Comparison of ENCODE assay signal across 1 cellular context in the genomic region with DNA sequence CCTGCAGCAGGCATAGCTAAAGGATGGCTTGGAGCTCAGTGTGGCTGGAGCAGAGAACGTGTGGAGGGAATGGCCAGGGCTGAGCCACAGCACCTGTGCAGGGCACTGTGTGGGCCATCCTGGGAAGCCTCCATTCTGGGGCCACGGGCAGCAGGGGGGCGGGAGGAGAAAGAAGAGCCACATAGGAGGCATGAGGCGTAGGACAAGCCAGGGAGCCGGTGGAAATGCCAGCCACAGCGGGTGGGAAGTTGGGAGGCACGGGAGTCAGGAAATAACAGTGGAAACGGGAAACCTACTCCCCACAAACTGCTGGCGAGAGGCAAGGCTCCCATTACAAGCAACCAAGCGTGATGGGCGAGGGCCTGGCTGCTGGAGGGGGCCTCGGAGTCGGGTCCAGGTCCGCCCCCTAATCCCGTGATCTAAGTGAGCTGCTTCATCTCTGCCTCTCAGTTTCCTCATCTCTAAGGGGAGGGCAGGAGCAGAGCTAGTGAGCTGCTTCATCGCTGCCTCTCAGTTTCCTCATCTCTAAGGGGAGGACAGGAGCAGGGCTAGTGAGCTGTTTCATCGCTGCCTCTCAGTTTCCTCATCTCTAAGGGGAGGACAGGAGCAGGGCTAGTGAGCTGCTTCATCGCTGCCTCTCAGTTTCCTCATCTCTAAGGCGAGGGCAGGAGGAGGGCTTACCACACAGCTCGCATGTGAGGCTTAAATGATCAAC.
TF ChIP-seq lines count a peak whose summit lies in the region.

No MANE protein-coding gene starts in this region.

TF ChIP-seq in HepG2, 621 proteins besides CTCF, POLR2A, EP300 and RAD21 (continues in another document):
- TF ChIP-seq, protein P1, sequence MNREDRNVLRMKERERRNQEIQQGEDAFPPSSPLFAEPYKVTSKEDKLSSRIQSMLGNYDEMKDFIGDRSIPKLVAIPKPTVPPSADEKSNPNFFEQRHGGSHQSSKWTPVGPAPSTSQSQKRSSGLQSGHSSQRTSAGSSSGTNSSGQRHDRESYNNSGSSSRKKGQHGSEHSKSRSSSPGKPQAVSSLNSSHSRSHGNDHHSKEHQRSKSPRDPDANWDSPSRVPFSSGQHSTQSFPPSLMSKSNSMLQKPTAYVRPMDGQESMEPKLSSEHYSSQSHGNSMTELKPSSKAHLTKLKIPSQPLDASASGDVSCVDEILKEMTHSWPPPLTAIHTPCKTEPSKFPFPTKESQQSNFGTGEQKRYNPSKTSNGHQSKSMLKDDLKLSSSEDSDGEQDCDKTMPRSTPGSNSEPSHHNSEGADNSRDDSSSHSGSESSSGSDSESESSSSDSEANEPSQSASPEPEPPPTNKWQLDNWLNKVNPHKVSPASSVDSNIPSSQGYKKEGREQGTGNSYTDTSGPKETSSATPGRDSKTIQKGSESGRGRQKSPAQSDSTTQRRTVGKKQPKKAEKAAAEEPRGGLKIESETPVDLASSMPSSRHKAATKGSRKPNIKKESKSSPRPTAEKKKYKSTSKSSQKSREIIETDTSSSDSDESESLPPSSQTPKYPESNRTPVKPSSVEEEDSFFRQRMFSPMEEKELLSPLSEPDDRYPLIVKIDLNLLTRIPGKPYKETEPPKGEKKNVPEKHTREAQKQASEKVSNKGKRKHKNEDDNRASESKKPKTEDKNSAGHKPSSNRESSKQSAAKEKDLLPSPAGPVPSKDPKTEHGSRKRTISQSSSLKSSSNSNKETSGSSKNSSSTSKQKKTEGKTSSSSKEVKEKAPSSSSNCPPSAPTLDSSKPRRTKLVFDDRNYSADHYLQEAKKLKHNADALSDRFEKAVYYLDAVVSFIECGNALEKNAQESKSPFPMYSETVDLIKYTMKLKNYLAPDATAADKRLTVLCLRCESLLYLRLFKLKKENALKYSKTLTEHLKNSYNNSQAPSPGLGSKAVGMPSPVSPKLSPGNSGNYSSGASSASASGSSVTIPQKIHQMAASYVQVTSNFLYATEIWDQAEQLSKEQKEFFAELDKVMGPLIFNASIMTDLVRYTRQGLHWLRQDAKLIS (CRISPR knock-in tag; IDR thresholded peaks at IDR 0.05) = no peak
- no peak for TF ChIP-seq ZBTB21 (CRISPR knock-in tag; IDR thresholded peaks at IDR 0.05)
- TF ChIP-seq, protein P2, sequence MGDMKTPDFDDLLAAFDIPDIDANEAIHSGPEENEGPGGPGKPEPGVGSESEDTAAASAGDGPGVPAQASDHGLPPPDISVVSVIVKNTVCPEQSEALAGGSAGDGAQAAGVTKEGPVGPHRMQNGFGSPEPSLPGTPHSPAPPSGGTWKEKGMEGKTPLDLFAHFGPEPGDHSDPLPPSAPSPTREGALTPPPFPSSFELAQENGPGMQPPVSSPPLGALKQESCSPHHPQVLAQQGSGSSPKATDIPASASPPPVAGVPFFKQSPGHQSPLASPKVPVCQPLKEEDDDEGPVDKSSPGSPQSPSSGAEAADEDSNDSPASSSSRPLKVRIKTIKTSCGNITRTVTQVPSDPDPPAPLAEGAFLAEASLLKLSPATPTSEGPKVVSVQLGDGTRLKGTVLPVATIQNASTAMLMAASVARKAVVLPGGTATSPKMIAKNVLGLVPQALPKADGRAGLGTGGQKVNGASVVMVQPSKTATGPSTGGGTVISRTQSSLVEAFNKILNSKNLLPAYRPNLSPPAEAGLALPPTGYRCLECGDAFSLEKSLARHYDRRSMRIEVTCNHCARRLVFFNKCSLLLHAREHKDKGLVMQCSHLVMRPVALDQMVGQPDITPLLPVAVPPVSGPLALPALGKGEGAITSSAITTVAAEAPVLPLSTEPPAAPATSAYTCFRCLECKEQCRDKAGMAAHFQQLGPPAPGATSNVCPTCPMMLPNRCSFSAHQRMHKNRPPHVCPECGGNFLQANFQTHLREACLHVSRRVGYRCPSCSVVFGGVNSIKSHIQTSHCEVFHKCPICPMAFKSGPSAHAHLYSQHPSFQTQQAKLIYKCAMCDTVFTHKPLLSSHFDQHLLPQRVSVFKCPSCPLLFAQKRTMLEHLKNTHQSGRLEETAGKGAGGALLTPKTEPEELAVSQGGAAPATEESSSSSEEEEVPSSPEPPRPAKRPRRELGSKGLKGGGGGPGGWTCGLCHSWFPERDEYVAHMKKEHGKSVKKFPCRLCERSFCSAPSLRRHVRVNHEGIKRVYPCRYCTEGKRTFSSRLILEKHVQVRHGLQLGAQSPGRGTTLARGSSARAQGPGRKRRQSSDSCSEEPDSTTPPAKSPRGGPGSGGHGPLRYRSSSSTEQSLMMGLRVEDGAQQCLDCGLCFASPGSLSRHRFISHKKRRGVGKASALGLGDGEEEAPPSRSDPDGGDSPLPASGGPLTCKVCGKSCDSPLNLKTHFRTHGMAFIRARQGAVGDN (CRISPR knock-in tag; IDR thresholded peaks at IDR 0.05) = peak; percentile 60
- no peak for TF ChIP-seq TSC22D2 (CRISPR knock-in tag; IDR thresholded peaks at IDR 0.05; ENCODE audit: borderline replicate concordance)
- TF ChIP-seq, protein P3, sequence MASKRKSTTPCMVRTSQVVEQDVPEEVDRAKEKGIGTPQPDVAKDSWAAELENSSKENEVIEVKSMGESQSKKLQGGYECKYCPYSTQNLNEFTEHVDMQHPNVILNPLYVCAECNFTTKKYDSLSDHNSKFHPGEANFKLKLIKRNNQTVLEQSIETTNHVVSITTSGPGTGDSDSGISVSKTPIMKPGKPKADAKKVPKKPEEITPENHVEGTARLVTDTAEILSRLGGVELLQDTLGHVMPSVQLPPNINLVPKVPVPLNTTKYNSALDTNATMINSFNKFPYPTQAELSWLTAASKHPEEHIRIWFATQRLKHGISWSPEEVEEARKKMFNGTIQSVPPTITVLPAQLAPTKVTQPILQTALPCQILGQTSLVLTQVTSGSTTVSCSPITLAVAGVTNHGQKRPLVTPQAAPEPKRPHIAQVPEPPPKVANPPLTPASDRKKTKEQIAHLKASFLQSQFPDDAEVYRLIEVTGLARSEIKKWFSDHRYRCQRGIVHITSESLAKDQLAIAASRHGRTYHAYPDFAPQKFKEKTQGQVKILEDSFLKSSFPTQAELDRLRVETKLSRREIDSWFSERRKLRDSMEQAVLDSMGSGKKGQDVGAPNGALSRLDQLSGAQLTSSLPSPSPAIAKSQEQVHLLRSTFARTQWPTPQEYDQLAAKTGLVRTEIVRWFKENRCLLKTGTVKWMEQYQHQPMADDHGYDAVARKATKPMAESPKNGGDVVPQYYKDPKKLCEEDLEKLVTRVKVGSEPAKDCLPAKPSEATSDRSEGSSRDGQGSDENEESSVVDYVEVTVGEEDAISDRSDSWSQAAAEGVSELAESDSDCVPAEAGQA (IDR thresholded peaks at IDR 0.05; ENCODE audit: low read depth) = no peak
- TF ChIP-seq, protein P3 (CRISPR knock-in tag; IDR thresholded peaks at IDR 0.05; ENCODE audit: borderline replicate concordance) = no peak
- no peak for TF ChIP-seq PHB2 (IDR thresholded peaks at IDR 0.05; ENCODE audit: partially characterized antibody)
- TF ChIP-seq GABPB1 (CRISPR knock-in tag; IDR thresholded peaks at IDR 0.05) = no peak
- no peak for TF ChIP-seq CAMTA2 (CRISPR knock-in tag; IDR thresholded peaks at IDR 0.05; ENCODE audit: borderline replicate concordance)
- TF ChIP-seq TAF1 (CRISPR knock-in tag; IDR thresholded peaks at IDR 0.05) = no peak
- 0 out of 2 replicates have a peak, but pooled peaks have one; percentile 38 for TF ChIP-seq ZNF430 (CRISPR knock-in tag; IDR thresholded peaks at IDR 0.05)
- no peak for TF ChIP-seq ZZZ3 (CRISPR knock-in tag; IDR thresholded peaks at IDR 0.05; ENCODE audit: borderline replicate concordance)
- TF ChIP-seq, protein P4, sequence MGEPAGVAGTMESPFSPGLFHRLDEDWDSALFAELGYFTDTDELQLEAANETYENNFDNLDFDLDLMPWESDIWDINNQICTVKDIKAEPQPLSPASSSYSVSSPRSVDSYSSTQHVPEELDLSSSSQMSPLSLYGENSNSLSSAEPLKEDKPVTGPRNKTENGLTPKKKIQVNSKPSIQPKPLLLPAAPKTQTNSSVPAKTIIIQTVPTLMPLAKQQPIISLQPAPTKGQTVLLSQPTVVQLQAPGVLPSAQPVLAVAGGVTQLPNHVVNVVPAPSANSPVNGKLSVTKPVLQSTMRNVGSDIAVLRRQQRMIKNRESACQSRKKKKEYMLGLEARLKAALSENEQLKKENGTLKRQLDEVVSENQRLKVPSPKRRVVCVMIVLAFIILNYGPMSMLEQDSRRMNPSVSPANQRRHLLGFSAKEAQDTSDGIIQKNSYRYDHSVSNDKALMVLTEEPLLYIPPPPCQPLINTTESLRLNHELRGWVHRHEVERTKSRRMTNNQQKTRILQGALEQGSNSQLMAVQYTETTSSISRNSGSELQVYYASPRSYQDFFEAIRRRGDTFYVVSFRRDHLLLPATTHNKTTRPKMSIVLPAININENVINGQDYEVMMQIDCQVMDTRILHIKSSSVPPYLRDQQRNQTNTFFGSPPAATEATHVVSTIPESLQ (CRISPR knock-in tag; conservative IDR thresholded peaks at IDR 0.05) = no peak
- no peak for TF ChIP-seq GLI4 (CRISPR knock-in tag; IDR thresholded peaks at IDR 0.05; ENCODE audit: borderline replicate concordance)
- TF ChIP-seq, protein P5, sequence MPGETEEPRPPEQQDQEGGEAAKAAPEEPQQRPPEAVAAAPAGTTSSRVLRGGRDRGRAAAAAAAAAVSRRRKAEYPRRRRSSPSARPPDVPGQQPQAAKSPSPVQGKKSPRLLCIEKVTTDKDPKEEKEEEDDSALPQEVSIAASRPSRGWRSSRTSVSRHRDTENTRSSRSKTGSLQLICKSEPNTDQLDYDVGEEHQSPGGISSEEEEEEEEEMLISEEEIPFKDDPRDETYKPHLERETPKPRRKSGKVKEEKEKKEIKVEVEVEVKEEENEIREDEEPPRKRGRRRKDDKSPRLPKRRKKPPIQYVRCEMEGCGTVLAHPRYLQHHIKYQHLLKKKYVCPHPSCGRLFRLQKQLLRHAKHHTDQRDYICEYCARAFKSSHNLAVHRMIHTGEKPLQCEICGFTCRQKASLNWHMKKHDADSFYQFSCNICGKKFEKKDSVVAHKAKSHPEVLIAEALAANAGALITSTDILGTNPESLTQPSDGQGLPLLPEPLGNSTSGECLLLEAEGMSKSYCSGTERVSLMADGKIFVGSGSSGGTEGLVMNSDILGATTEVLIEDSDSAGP (CRISPR knock-in tag; IDR thresholded peaks at IDR 0.05; ENCODE audit: borderline replicate concordance) = peak; percentile 43; the same call in 1 of the 2 replicates
- no peak for TF ChIP-seq ZNF709 (CRISPR knock-in tag; IDR thresholded peaks at IDR 0.05)
- no peak for TF ChIP-seq BRD4 (CRISPR knock-in tag; IDR thresholded peaks at IDR 0.05)
- TF ChIP-seq, protein P6, sequence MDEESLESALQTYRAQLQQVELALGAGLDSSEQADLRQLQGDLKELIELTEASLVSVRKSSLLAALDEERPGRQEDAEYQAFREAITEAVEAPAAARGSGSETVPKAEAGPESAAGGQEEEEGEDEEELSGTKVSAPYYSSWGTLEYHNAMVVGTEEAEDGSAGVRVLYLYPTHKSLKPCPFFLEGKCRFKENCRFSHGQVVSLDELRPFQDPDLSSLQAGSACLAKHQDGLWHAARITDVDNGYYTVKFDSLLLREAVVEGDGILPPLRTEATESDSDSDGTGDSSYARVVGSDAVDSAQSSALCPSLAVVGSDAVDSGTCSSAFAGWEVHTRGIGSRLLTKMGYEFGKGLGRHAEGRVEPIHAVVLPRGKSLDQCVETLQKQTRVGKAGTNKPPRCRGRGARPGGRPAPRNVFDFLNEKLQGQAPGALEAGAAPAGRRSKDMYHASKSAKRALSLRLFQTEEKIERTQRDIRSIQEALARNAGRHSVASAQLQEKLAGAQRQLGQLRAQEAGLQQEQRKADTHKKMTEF (CRISPR knock-in tag; IDR thresholded peaks at IDR 0.05) = no peak; the same call in 1 of the 2 replicates
- peak; percentile 74; the same call in 1 of the 2 replicates for TF ChIP-seq ZNF839 (CRISPR knock-in tag; IDR thresholded peaks at IDR 0.05; ENCODE audit: borderline replicate concordance)
- TF ChIP-seq PHF8 (CRISPR knock-in tag; IDR thresholded peaks at IDR 0.05) = no peak
- TF ChIP-seq, protein P7, sequence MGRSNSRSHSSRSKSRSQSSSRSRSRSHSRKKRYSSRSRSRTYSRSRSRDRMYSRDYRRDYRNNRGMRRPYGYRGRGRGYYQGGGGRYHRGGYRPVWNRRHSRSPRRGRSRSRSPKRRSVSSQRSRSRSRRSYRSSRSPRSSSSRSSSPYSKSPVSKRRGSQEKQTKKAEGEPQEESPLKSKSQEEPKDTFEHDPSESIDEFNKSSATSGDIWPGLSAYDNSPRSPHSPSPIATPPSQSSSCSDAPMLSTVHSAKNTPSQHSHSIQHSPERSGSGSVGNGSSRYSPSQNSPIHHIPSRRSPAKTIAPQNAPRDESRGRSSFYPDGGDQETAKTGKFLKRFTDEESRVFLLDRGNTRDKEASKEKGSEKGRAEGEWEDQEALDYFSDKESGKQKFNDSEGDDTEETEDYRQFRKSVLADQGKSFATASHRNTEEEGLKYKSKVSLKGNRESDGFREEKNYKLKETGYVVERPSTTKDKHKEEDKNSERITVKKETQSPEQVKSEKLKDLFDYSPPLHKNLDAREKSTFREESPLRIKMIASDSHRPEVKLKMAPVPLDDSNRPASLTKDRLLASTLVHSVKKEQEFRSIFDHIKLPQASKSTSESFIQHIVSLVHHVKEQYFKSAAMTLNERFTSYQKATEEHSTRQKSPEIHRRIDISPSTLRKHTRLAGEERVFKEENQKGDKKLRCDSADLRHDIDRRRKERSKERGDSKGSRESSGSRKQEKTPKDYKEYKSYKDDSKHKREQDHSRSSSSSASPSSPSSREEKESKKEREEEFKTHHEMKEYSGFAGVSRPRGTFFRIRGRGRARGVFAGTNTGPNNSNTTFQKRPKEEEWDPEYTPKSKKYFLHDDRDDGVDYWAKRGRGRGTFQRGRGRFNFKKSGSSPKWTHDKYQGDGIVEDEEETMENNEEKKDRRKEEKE (IDR thresholded peaks at IDR 0.05) = no peak
- TF ChIP-seq FOXA1 (IDR thresholded peaks at IDR 0.05) = no peak
- TF ChIP-seq FOXA1 (CRISPR knock-in tag; IDR thresholded peaks at IDR 0.05) = no peak
- TF ChIP-seq, protein P8, sequence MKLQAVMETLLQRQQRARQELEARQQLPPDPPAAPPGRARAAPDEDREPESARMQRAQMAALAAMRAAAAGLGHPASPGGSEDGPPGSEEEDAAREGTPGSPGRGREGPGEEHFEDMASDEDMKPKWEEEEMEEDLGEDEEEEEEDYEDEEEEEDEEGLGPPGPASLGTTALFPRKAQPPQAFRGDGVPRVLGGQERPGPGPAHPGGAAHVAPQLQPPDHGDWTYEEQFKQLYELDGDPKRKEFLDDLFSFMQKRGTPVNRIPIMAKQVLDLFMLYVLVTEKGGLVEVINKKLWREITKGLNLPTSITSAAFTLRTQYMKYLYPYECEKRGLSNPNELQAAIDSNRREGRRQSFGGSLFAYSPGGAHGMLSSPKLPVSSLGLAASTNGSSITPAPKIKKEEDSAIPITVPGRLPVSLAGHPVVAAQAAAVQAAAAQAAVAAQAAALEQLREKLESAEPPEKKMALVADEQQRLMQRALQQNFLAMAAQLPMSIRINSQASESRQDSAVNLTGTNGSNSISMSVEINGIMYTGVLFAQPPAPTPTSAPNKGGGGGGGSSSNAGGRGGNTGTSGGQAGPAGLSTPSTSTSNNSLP (IDR thresholded peaks at IDR 0.05; ENCODE audit: low read depth, low read length) = no peak
- TF ChIP-seq ZNF264 (CRISPR knock-in tag; IDR thresholded peaks at IDR 0.05) = no peak
